Comparison of ENCODE assay signal across 17 cellular contexts in the genomic region with DNA sequence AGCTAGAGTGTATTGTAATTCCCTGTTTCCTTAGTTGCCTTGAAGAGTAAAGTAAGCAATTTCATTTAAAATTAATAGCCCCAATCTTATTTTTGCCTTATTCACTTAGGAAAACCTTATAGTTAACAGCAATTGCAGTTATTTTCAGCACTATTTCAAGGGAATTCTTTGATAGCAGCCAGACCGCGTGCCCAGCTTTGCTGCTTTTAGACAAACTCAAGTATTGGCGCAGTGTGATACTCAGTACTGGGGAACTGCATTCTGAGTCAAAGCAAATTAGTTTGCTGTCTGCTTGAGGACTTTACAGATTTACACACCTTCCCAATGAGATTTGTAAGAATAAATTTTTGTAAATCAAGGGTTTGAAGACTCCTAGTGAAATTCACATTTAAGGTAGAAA. TPM values are rescaled to one million over a fixed set of nuclear protein-coding genes. Genes with fewer than 3 reads are reported as not detected.
DNase-seq lines count a peak whose midpoint lies in the region; ATAC-seq and TF ChIP-seq lines count a peak whose summit lies in the region.
"Had no signal": no experiment of that assay in that cellular context is flagged by ENCODE, and none has a peak within 500 bp of the region (broad histone marks: within the 10 kb centered on the region; RNA-seq: fewer than 3 reads in every experiment).

No MANE protein-coding gene starts in this region.

- no peaks in the 10 kb centered on the region for H3K36me3 ChIP-seq in right atrium auricular region
- no peaks in the 10 kb centered on the region for H3K36me3 ChIP-seq in thoracic aorta
- no peaks in the 10 kb centered on the region for H3K36me3 ChIP-seq in H7 (replicated peaks; ENCODE audit: control insufficient read depth, insufficient read depth, low read length)

- H3K4me3 ChIP-seq in right atrium auricular region: no peak overlapping the region
- no peak overlapping the region for H3K4me3 ChIP-seq in fibroblast of the aortic adventitia (ENCODE audit: low read depth, low read length)
- H3K4me3 ChIP-seq in thoracic aorta: peak overlapping the region; percentile 17
- no peak overlapping the region for H3K4me3 ChIP-seq in H7 (ENCODE audit: insufficient read depth, low read depth, low read length)
- H3K4me3 ChIP-seq: GM23338 had no signal

- no peaks in the 10 kb centered on the region for H3K27me3 ChIP-seq in right atrium auricular region
- no peaks in the 10 kb centered on the region for H3K27me3 ChIP-seq in thoracic aorta (replicated peaks; ENCODE audit: insufficient read depth)
- no peaks in the 10 kb centered on the region for H3K27me3 ChIP-seq in H7 (ENCODE audit: control insufficient read depth, insufficient read depth, low read length)

- ATAC-seq in left ventricle myocardium superior: peak; percentile 33
- ATAC-seq in thoracic aorta (ENCODE audit: insufficient number of reproducible peaks, low FRiP score, low read depth): no peak
- ATAC-seq in GM18498 (IDR thresholded peaks at IDR 0.05; ENCODE audit: unreplicated experiment): no peak
- ATAC-seq: GM23338, HepG2 had no signal

- DNase-seq in left ventricle myocardium superior (no peak), right atrium auricular region (ENCODE audit: low spot score) (no peak), fibroblast of the aortic adventitia (ENCODE audit: low read depth) (peak; percentile 42), thoracic aorta (ENCODE audit: low spot score) (no peak), H7 (no peak), occipital lobe (lab: John Stamatoyannopoulos, UW) (no peak)
- DNase-seq: ACHN; C1 segment of cervical spinal cord; Calu3; CD4-positive, alpha-beta T cell; DMS 273 treated with DMSO at 0.1 percent for 48 hours; H9; HFFc6 had no signal

- peaks cover 0 to 38% of the 10 kb centered on the region in 2 donors for H3K4me1 ChIP-seq in right atrium auricular region
- H3K4me1 ChIP-seq in thoracic aorta (ENCODE audit: control insufficient read depth in 1 of 2, low read depth in 2 of 2): peaks cover 42 to 89% of the 10 kb centered on the region in 2 donors

- TF ChIP-seq CTCF in right atrium auricular region (IDR thresholded peaks at IDR 0.05): no peak
- TF ChIP-seq CTCF in fibroblast of the aortic adventitia (IDR thresholded peaks at IDR 0.05; ENCODE audit: insufficient read depth, low read length): no peak
- no peak for TF ChIP-seq CTCF in thoracic aorta (IDR thresholded peaks at IDR 0.05)

- H3K9me3 ChIP-seq in right atrium auricular region (no peaks in the 10 kb centered on the region), thoracic aorta (no peaks in the 10 kb centered on the region)

- intact Hi-C loops in left ventricle myocardium superior (cut with micrococcal nuclease): no loop called here

- no peak overlapping the region for H3K27ac ChIP-seq in right atrium auricular region
- peak overlapping the region in 1 of 2 donors; percentile 6 for H3K27ac ChIP-seq in thoracic aorta

RNA-seq across cellular contexts. Expression of a gene that starts 21.2 kb away (rescaled TPM):
- 24.9 TPM for total RNA-seq in left ventricle myocardium superior
- 10 to 100 TPM; 17.8 to 31.1 TPM for total RNA-seq in right atrium auricular region
- total RNA-seq in fibroblast of the aortic adventitia (ENCODE audit: low replicate concordance): 45.6 and 60.2 TPM in 2 replicates
- 100 to 1,000 TPM; 145 to 381 TPM for total RNA-seq in thoracic aorta
- 7.3 and 8.9 TPM in 2 replicates for total RNA-seq in H7 (2014; rRNA removed; shearing (Covaris generic))
- total RNA-seq in occipital lobe: 24.2 TPM
- total RNA-seq: B cell, HepG2 had no signal
